7 cellular contexts compared by ENCODE assay signal in genomic region chr2:10057231-10058107, GRCh38. TPM values are rescaled to one million over a fixed set of nuclear protein-coding genes. Genes with fewer than 3 reads are reported as not detected.
DNase-seq lines count a peak whose midpoint lies in the region; ATAC-seq, FAIRE-seq and TF ChIP-seq lines count a peak whose summit lies in the region.

No MANE protein-coding gene starts in this region.

- TF ChIP-seq EP300 in H1 (IDR thresholded peaks at IDR 0.05; ENCODE audit: borderline replicate concordance in 1 of 2, low read depth in 2 of 2, low read length in 2 of 2) = no peak

- H3K79me1 ChIP-seq in H1 (ENCODE audit: low read depth, low read length) = no peaks in the 10 kb centered on the region

- peak in 1 of 2 experiments; percentile 42; a peak in 1 of 3 replicates for TF ChIP-seq POLR2A in H1 (IDR thresholded peaks at IDR 0.05; ENCODE audit: control extremely low read depth in 1 of 2, low read depth in 2 of 2, low read length in 2 of 2)

- TF ChIP-seq CTCF in H1 (IDR thresholded peaks at IDR 0.05; ENCODE audit: control extremely low read depth in 1 of 3, insufficient read depth in 1 of 3, low read depth in 1 of 3, low read length in 3 of 3) (no peak), OCI-LY7 (conservative IDR thresholded peaks at IDR 0.05; ENCODE audit: low read length) (no peak)

- H3K36me3 ChIP-seq in H1 (ENCODE audit: control insufficient read depth in 2 of 4, insufficient read depth in 4 of 4, low read length in 3 of 4) = peaks cover 0 to 12% (median 0%) of the 10 kb centered on the region in 4 experiments; a peak in 2 of 8 replicates
- H3K36me3 ChIP-seq in mesodermal cell (ENCODE audit: control insufficient read depth, insufficient read depth, low read length) = peaks cover 24% of the 10 kb centered on the region
- peaks cover 18% of the 10 kb centered on the region; the same call in 1 of the 2 replicates for H3K36me3 ChIP-seq in OCI-LY7 (ENCODE audit: insufficient read depth, low read length)

- no TSS peak for BruUV-seq in OCI-LY7 (replicated peaks; lab: Mats Ljungman, UMichigan)

- H4K20me1 ChIP-seq in H1 (replicated peaks in 1 of 2; ENCODE audit: control insufficient read depth in 1 of 2, insufficient read depth in 2 of 2, low read length in 2 of 2) = no peaks in the 10 kb centered on the region
- H4K20me1 ChIP-seq in OCI-LY7 (ENCODE audit: insufficient read depth, low read length) = no peaks in the 10 kb centered on the region

- H3K79me2 ChIP-seq in H1 (ENCODE audit: control insufficient read depth in 1 of 2, insufficient read depth in 2 of 2, low read length in 2 of 2) (no peaks in the 10 kb centered on the region), OCI-LY7 (ENCODE audit: insufficient read depth, low read depth, low read length) (no peaks in the 10 kb centered on the region)

- H3K27me3 ChIP-seq in H1 (replicated peaks in 1 of 4; ENCODE audit: control insufficient read depth in 3 of 4, extremely low read depth in 1 of 4, insufficient read depth in 3 of 4, low read length in 3 of 4) = no peaks in the 10 kb centered on the region

- H3K9ac ChIP-seq in H1 (replicated peaks in 1 of 4; ENCODE audit: extremely low read depth in 1 of 4, low read depth in 3 of 4, low read length in 3 of 4) = peak overlapping the region in 1 of 4 experiments; percentile 44; a peak in 2 of 7 replicates

- H3K4me3 ChIP-seq in H1 (ENCODE audit: extremely low read depth in 1 of 4, insufficient read depth in 2 of 4, low read depth in 3 of 4, low read length in 4 of 4) (peak overlapping the region; percentile 28 to 56 (median 40); a peak in 7 of 8 replicates), mesodermal cell (ENCODE audit: extremely low read depth, insufficient read depth, low read length, poor library complexity, severe bottlenecking) (peak overlapping the region; percentile 20), OCI-LY7 (ENCODE audit: low read depth, low read length, poor library complexity, severe bottlenecking) (no peak overlapping the region)

- peaks cover 3% of the 10 kb centered on the region; the same call in 1 of the 2 replicates for H3K23me2 ChIP-seq in H1 (ENCODE audit: low read depth, low read length)

- H4K8ac ChIP-seq in H1 (ENCODE audit: extremely low read depth, insufficient read depth, low read length) = peak overlapping the region; percentile 85

- peak; percentile 84 for DNase-seq in HCEC 1CT
- peak; percentile 89 for DNase-seq in OCI-M1 (lab: John Stamatoyannopoulos, UW)
- peak; percentile 80 to 85 for DNase-seq in H1 (ENCODE audit: low read depth in 1 of 2, low spot score in 2 of 2)
- DNase-seq in OCI-LY7 (ENCODE audit: low spot score) = no peak

- H3K4ac ChIP-seq in H1 (replicated peaks; ENCODE audit: insufficient read length, low read depth, low read length) = no peak overlapping the region

- H3K4me1 ChIP-seq in H1 (replicated peaks in 1 of 4; ENCODE audit: control insufficient read depth in 3 of 4, insufficient read depth in 4 of 4, low read length in 3 of 4) = peaks cover 0 to 16% (median 2%) of the 10 kb centered on the region in 4 experiments; a peak in 3 of 7 replicates
- peaks cover 10% of the 10 kb centered on the region for H3K4me1 ChIP-seq in mesodermal cell (ENCODE audit: control insufficient read depth, insufficient read depth, low read length, poor library complexity, severe bottlenecking)
- H3K4me1 ChIP-seq in OCI-LY7 (ENCODE audit: insufficient read depth, low read length, poor library complexity, severe bottlenecking) = no peaks in the 10 kb centered on the region

- H3K18ac ChIP-seq in H1 (ENCODE audit: extremely low read depth, low read length) = peak overlapping the region; percentile 78

- H2BK20ac ChIP-seq in H1 (ENCODE audit: low read length) = 0 out of 2 replicates have a peak overlapping the region, but pooled peaks have one; percentile 80

- H2AFZ ChIP-seq in H1 (ENCODE audit: low read length) (no peak overlapping the region; the same call in 1 of the 2 replicates), OCI-LY7 (ENCODE audit: low read length) (no peak overlapping the region)

- CTCF ChIA-PET in H1 (lab: Charles Lee; ENCODE audit: partially characterized antibody) = interaction anchor here (0.5 to 7.7 kb wide), 23 partner anchors 9 to 1929 kb away, joined by 3 to 68 read pairs (median 5); partner anchors contain the start of gene TAF1B
- CTCF ChIA-PET in OCI-LY7 (lab: Charles Lee; ENCODE audit: unreplicated experiment) = interaction anchor here (1.0 kb wide), 1 partner anchor 11 kb away, joined by 3 read pairs; no protein-coding TSS in a partner anchor

- peak overlapping the region; percentile 21 for H2BK120ac ChIP-seq in H1 (replicated peaks; ENCODE audit: low read depth, low read length)

- no peak overlapping the region for H2AK5ac ChIP-seq in H1 (ENCODE audit: low read depth, low read length)

- H3K23ac ChIP-seq in H1 (ENCODE audit: insufficient read length) = no peak overlapping the region

- intact Hi-C loops in OCI-LY7 (cut with micrococcal nuclease; ENCODE audit: unreplicated experiment) = no loop called here

- POLR2A ChIA-PET in H1 (lab: Charles Lee; ENCODE audit: partially characterized antibody) = interaction anchor here (3.0 to 3.1 kb wide), 2 partner anchors 10 to 14 kb away, joined by 12 to 32 read pairs; partner anchors contain the start of gene KLF11
- POLR2A ChIA-PET in OCI-LY7 (lab: Charles Lee) = interaction anchor here (0.6 to 0.7 kb wide), 2 partner anchors 14 to 36 kb away, joined by 3 to 5 read pairs; no protein-coding TSS in a partner anchor

- no peak overlapping the region for H2BK15ac ChIP-seq in H1 (ENCODE audit: low read length)

- TF ChIP-seq RAD21 in H1 (IDR thresholded peaks at IDR 0.05 in 1 of 2, conservative IDR thresholded peaks at IDR 0.05 in 1 of 2; ENCODE audit: low read depth in 2 of 2, low read length in 2 of 2) = no peak; a peak in 1 of 4 replicates

- peak overlapping the region; percentile 37 for H4K5ac ChIP-seq in H1 (ENCODE audit: insufficient read length, low read depth, low read length)

- H3K4me2 ChIP-seq in H1 (ENCODE audit: insufficient read depth in 1 of 2, low read depth in 2 of 2, low read length in 2 of 2) = peak overlapping the region; percentile 76 to 96
- H3K4me2 ChIP-seq in OCI-LY7 (ENCODE audit: low read length) = no peak overlapping the region

- H3K27ac ChIP-seq in H1 (ENCODE audit: low read depth, low read length) (no peak overlapping the region), mesodermal cell (ENCODE audit: low read depth, low read length, severe bottlenecking) (peak overlapping the region; percentile 82), OCI-LY7 (ENCODE audit: low read depth, low read length, poor library complexity, severe bottlenecking) (no peak overlapping the region)

- no peak for FAIRE-seq in H1 (lab: Jason Lieb, UNC)

- peak overlapping the region; percentile 66 for H2BK5ac ChIP-seq in H1 (ENCODE audit: low read depth, low read length)

- H3K9me2 ChIP-seq in OCI-LY7 (ENCODE audit: insufficient read depth, low read length) = no peaks in the 10 kb centered on the region

- peak overlapping the region; percentile 87 for H4K91ac ChIP-seq in H1 (replicated peaks; ENCODE audit: insufficient read length, low read length)

- WGBS in H1 (ENCODE audit: extremely low coverage in 1 of 2, insufficient coverage in 1 of 2, insufficient read length in 1 of 2, insufficient replicate concordance in 2 of 2, low coverage in 1 of 2, low lambda C conversion rate in 2 of 2, missing lambda C conversion rate in 1 of 2), 2 experiments = 17% methylated on average over 25 of the region's 28 CpGs; no CpG with 5 or more reads in 1 of the 2 experiments
- 6 to 8% methylated on average over 23 of the region's 28 CpGs for WGBS in mesodermal cell (ENCODE audit: insufficient coverage in 2 of 2), 2 experiments

- H3K9me3 ChIP-seq in H1 (ENCODE audit: insufficient read depth in 2 of 2, low read depth in 1 of 2, low read length in 1 of 2) (no peaks in the 10 kb centered on the region), mesodermal cell (ENCODE audit: control insufficient read depth, low read length) (no peaks in the 10 kb centered on the region), OCI-LY7 (ENCODE audit: low read length) (no peaks in the 10 kb centered on the region)

- H2BK12ac ChIP-seq in H1 (ENCODE audit: low read depth, low read length) = peak overlapping the region; percentile 7; the same call in 1 of the 2 replicates

- peak overlapping the region; percentile 46 for H3K56ac ChIP-seq in H1 (replicated peaks; ENCODE audit: insufficient read length, low read depth, low read length)

- H3K14ac ChIP-seq in H1 (ENCODE audit: insufficient read length) = no peak overlapping the region

- no peak for ATAC-seq in GM19035 (IDR thresholded peaks at IDR 0.05; ENCODE audit: unreplicated experiment)
- ATAC-seq in HG02973 (IDR thresholded peaks at IDR 0.05; ENCODE audit: unreplicated experiment) = no peak

TF ChIP-seq in H1, 55 proteins besides CTCF, POLR2A, EP300 and RAD21 (continues in another document):
- TF ChIP-seq SIX5 (IDR thresholded peaks at IDR 0.05; ENCODE audit: low read depth, low read length) = no peak
- no peak for TF ChIP-seq BCL11A (IDR thresholded peaks at IDR 0.05; ENCODE audit: low read depth in 2 of 2, low read length in 2 of 2)

RNA-seq across cellular contexts. Expression of gene KLF11, which starts 14.1 kb away (rescaled TPM):
- 4.6 and 6.4 TPM in 2 replicates for total RNA-seq in H1 (2021; fragmentation: NEBNext Ultra II Directional; extraction: Animal tissue kit (Norgen Biotek cat#: 25700))
- polyA plus RNA-seq in H1 (2011; rRNA removed) = 8.6 and 10.1 TPM in 2 replicates
- polyA plus RNA-seq in H1 (2011; cell fraction: cytosol; rRNA removed) = 8.1 TPM
- 7.3 TPM for polyA plus RNA-seq in H1 (2011; cell fraction: nucleus; rRNA removed)
- 4.5 to 8.2 TPM (median 5.7 TPM) in 4 replicates for polyA plus RNA-seq in H1 (2012, experiment 1 of 2)
- 1.9 TPM for polyA plus RNA-seq in H1 (2012, experiment 2 of 2)
- 3.8 TPM for polyA plus RNA-seq in H1 (2013, experiment 1 of 2)
- 4.2 TPM for polyA plus RNA-seq in H1 (2013, experiment 2 of 2)
- polyA minus RNA-seq in H1 (2011; rRNA and poly(A)+ RNA removed) = 23.2 and 30.8 TPM in 2 replicates
- polyA minus RNA-seq in H1 (2011; cell fraction: cytosol; rRNA and poly(A)+ RNA removed) = 7.7 TPM
- polyA minus RNA-seq in H1 (2011; cell fraction: nucleus; rRNA and poly(A)+ RNA removed) = 7.2 TPM
- 18.2 TPM for polyA plus RNA-seq in mesodermal cell (2013, experiment 1 of 2)
- polyA plus RNA-seq in mesodermal cell (2013, experiment 2 of 2) = 15.7 TPM
- 6.3 and 6.5 TPM in 2 replicates for total RNA-seq in OCI-LY7 (2014; rRNA removed; shearing (Covaris generic))
- total RNA-seq in OCI-LY7 (2022) = 14.9 and 15.8 TPM in 2 replicates

RNA-seq across cellular contexts. Expression of gene CYS1, which starts 22.7 kb away (rescaled TPM):
- 0.13 and 0.25 TPM in 2 replicates for total RNA-seq in H1 (2021; fragmentation: NEBNext Ultra II Directional; extraction: Animal tissue kit (Norgen Biotek cat#: 25700))
- polyA plus RNA-seq in H1 (2011; rRNA removed) = 0.09 and 0.57 TPM in 2 replicates
- 0.32 TPM for polyA plus RNA-seq in H1 (2011; cell fraction: cytosol; rRNA removed)
- polyA plus RNA-seq in H1 (2011; cell fraction: nucleus; rRNA removed) = 0.47 TPM
- 0.16 to 0.46 TPM (median 0.30 TPM) in 4 replicates for polyA plus RNA-seq in H1 (2012, experiment 1 of 2)
- 0.17 TPM for polyA plus RNA-seq in H1 (2012, experiment 2 of 2)
- 0.59 TPM for polyA plus RNA-seq in H1 (2013, experiment 1 of 2)
- 0.28 TPM for polyA plus RNA-seq in H1 (2013, experiment 2 of 2)
- 0.05 and 0.19 TPM in 2 replicates for polyA minus RNA-seq in H1 (2011; rRNA and poly(A)+ RNA removed)
- polyA minus RNA-seq in H1 (2011; cell fraction: cytosol; rRNA and poly(A)+ RNA removed) = not detected
- not detected for polyA minus RNA-seq in H1 (2011; cell fraction: nucleus; rRNA and poly(A)+ RNA removed)
- 1.6 TPM for polyA plus RNA-seq in mesodermal cell (2013, experiment 1 of 2)
- polyA plus RNA-seq in mesodermal cell (2013, experiment 2 of 2) = 1.6 TPM
- not detected in 2 replicates for total RNA-seq in OCI-LY7 (2014; rRNA removed; shearing (Covaris generic))
- 0.17 and 0.68 TPM in 2 replicates for total RNA-seq in OCI-LY7 (2022)
